Comparison of ENCODE assay signal across 18 cellular contexts in the genomic region with DNA sequence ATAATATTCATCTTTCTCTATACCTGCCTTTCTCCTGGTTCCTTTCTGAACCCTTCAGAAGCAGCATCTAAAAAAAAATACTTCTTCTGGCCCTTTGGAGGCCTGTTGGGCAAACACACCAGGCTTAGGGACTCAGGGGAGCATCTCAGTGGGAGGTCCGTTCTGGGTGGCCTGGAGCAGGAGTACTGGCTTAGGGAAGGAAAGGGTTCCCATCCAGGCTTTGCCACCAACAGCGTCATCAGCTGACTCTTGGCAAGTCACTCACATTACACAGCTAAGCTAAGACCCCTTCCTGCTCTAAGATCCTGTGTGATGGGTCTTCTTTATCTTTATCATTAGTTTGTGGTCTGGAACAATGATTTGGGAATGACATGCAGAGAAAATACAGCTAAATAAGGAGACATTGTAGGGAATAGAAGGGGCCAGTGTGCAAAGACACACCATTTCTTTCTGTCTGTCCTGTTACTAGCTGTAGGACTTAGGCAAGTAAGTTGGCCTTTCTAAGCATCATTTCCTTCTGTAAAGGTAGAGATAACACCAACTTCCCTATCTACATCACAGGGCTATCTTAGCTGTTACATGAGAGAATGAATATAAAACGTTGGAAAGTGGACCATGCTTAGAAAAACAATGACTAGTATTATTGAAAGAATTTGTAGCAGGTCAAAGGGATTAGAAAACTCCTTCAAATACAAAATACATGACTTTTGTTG. TPM values are rescaled to one million over a fixed set of nuclear protein-coding genes. Genes with fewer than 3 reads are reported as not detected.
"Had no signal": no experiment of that assay in that cellular context is flagged by ENCODE, and none has a peak within 500 bp of the region (broad histone marks: within the 10 kb centered on the region; RNA-seq: fewer than 3 reads in every experiment).

No MANE protein-coding gene starts in this region.

- DNase-seq: activated B cell treated with CpG ODN at 0.5 μM for 24 hours; activated CD4-positive, alpha-beta T cell treated with anti-CD3 and anti-CD28 coated beads, Interleukin-2, amount 10 ng/mL, durations not matched to agents 24 days and 14 days; activated effector memory CD4-positive, alpha-beta T cell treated with Interleukin-2 at 50 U/mL for 16 hours; amniotic stem cell; body of pancreas; cortex of kidney; effector memory CD8-positive, alpha-beta T cell; kidney; left ventricle myocardium superior; mesendoderm; naive B cell; retina; small intestine; T-helper 9 cell; tibial artery had no signal

- H3K4me3 ChIP-seq: body of pancreas, hepatocyte, tibial artery had no signal

- H3K9me3 ChIP-seq: body of pancreas, tibial artery had no signal

- ATAC-seq: activated naive CD4-positive, alpha-beta T cell treated with anti-CD3 and anti-CD28 coated beads, Interleukin-2, amount 50 U/mL, for 72 hours; body of pancreas; effector memory CD8-positive, alpha-beta T cell; left ventricle myocardium superior had no signal

- H3K36me3 ChIP-seq: tibial artery had no signal

- H3K27ac ChIP-seq: body of pancreas, hepatocyte, tibial artery had no signal

- H3K27me3 ChIP-seq: body of pancreas, hepatocyte, tibial artery had no signal

RNA-seq across cellular contexts. Expression of a gene that starts 38.1 kb away (rescaled TPM):
- total RNA-seq: activated B cell treated with CpG ODN at 0.5 μM for 24 hours; activated CD4-positive, alpha-beta T cell treated with anti-CD3 and anti-CD28 coated beads, Interleukin-2, amount 10 ng/mL, durations not matched to agents 24 days and 14 days; activated naive CD4-positive, alpha-beta T cell treated with anti-CD3 and anti-CD28 coated beads, Interleukin-2, amount 50 U/mL, for 72 hours; epithelial cell of proximal tubule had no signal
